19 cellular contexts compared by ENCODE assay signal in genomic region chr12:89267404-89267803, GRCh38.
A peak's percentile ranks its signal among the peaks of the same experiment; 100 is the strongest.
DNase-seq lines count a peak whose midpoint lies in the region; ATAC-seq and TF ChIP-seq lines count a peak whose summit lies in the region.
"Had no signal": no experiment of that assay in that cellular context is flagged by ENCODE, and none has a peak within 500 bp of the region (broad histone marks: within the 10 kb centered on the region; RNA-seq: fewer than 3 reads in every experiment).

No MANE protein-coding gene starts in this region.

- H3K9me3 ChIP-seq in adipocyte (ENCODE audit: control insufficient read depth, low read length) = no peaks in the 10 kb centered on the region
- H3K9me3 ChIP-seq: Peyer's patch had no signal

- H3K27me3 Mint-ChIP-seq in nephron progenitor cell (ENCODE audit: low read depth, poor library complexity) = no peaks in the 10 kb centered on the region

- H3K4me1 ChIP-seq in adipocyte (ENCODE audit: control insufficient read depth, insufficient read depth, low read length) (peaks cover 35% of the 10 kb centered on the region), urinary bladder (ENCODE audit: insufficient read depth) (no peaks in the 10 kb centered on the region)
- H3K4me1 ChIP-seq: Peyer's patch had no signal

- no peak for ATAC-seq in left ventricle myocardium superior

- H3K4me1 Mint-ChIP-seq in nephron progenitor cell = peaks cover 16% of the 10 kb centered on the region

- H3K36me3 ChIP-seq in adipocyte (ENCODE audit: control insufficient read depth, insufficient read depth, low read length, severe bottlenecking) (no peaks in the 10 kb centered on the region), urinary bladder (ENCODE audit: insufficient read depth) (no peaks in the 10 kb centered on the region)
- H3K36me3 ChIP-seq: Peyer's patch had no signal

- DNase-seq in NOMO-1 treated with DMSO at 0.1 percent for 48 hours (lab: John Stamatoyannopoulos, UW; ENCODE audit: unreplicated experiment) (peak; percentile 24), NOMO-1 treated with dmso at 0.1 percent for 144 hours (lab: John Stamatoyannopoulos, UW; ENCODE audit: unreplicated experiment) (no peak), adipocyte (ENCODE audit: low read depth) (no peak), nephron progenitor cell (no peak), DMS153 (lab: John Stamatoyannopoulos, UW) (no peak), left ventricle myocardium superior (no peak), amygdala (lab: John Stamatoyannopoulos, UW) (no peak)
- DNase-seq: C1 segment of cervical spinal cord, DMS53, EL, H7, NCI-H1694, NCI-H2081 treated with DMSO at 0.1 percent for 48 hours, NCI-H2171 treated with DMSO at 0.1 percent for 48 hours, NCI-H446, NCI-H526 treated with DMSO at 0.1 percent for 48 hours, Peyer's patch had no signal

- peaks cover 7% of the 10 kb centered on the region for H3K36me3 Mint-ChIP-seq in nephron progenitor cell (ENCODE audit: low read depth)

- H3K9ac ChIP-seq in adipocyte (ENCODE audit: low read length) = peak overlapping the region; percentile 2

- 67% methylated on average over 3 of the region's 3 CpGs for WGBS in urinary bladder

- H3K4me3 ChIP-seq in adipocyte (ENCODE audit: low read length) (no peak overlapping the region), urinary bladder (ENCODE audit: low read depth, low read length) (no peak overlapping the region)
- H3K4me3 ChIP-seq: Peyer's patch had no signal

- no peaks in the 10 kb centered on the region for H3K27me3 ChIP-seq in adipocyte (replicated peaks; ENCODE audit: control insufficient read depth, insufficient read depth, low read length)
- H3K27me3 ChIP-seq: Peyer's patch had no signal

- H3K9me3 Mint-ChIP-seq in nephron progenitor cell = peaks cover 10% of the 10 kb centered on the region

- H3K27ac ChIP-seq in urinary bladder (ENCODE audit: low read depth) = peak overlapping the region; percentile 23
- H3K27ac ChIP-seq: 22Rv1, Peyer's patch had no signal

- intact Hi-C loops in left ventricle myocardium superior (cut with micrococcal nuclease) = no loop called here

- H3K27ac Mint-ChIP-seq in nephron progenitor cell = peak overlapping the region; percentile 36

- no peak for TF ChIP-seq CTCF in nephron progenitor cell (IDR thresholded peaks at IDR 0.05)

- H3K4me3 Mint-ChIP-seq in nephron progenitor cell = no peak overlapping the region
